In the genomic region with DNA sequence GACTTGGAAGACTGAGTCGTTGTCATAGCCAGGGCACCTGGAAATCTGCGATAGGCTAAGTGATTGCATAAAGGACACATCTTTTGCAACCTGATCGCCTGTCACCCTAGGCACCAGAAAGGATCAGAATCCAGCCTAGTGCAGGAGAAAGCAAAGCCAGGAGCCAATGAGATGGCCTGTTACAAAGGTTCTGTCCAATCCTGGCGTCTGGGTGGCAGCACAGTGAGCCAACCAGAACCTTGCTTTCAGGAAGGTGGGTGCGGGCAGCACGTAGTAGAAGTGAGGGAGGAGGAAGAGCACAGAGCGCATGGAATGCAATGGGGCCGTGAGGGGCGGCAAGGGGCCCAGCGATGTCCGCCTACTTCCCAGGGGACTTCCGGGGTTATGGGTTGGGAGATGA, we compare ENCODE assay signal across 16 cellular contexts.
DNase-seq lines count a peak whose midpoint lies in the region; ATAC-seq and FAIRE-seq lines count a peak whose summit lies in the region.
"Had no signal": no experiment of that assay in that cellular context is flagged by ENCODE, and none has a peak within 500 bp of the region (broad histone marks: within the 10 kb centered on the region; RNA-seq: fewer than 3 reads in every experiment).

No MANE protein-coding gene starts in this region.

- H3K36me3 ChIP-seq in small intestine (ENCODE audit: control insufficient read depth in 2 of 2, insufficient read depth in 2 of 2, low read length in 2 of 2): no peaks in the 10 kb centered on the region
- H3K36me3 ChIP-seq: pancreas had no signal

- no peaks in the 10 kb centered on the region for H3K4me1 ChIP-seq in small intestine (ENCODE audit: control insufficient read depth in 2 of 2, insufficient read depth in 1 of 2, low read depth in 1 of 2, low read length in 1 of 2)
- H3K4me1 ChIP-seq: pancreas had no signal

- peak overlapping the region in 1 of 3 donors; percentile 42 for H3K27ac Mint-ChIP-seq in IgD-negative memory B cell
- no peak overlapping the region for H3K27ac Mint-ChIP-seq in activated CD8-positive, alpha-beta T cell treated with anti-CD3 and anti-CD28 coated beads, Interleukin-2, amount 10 ng/mL, durations not matched to agents 7 days and 5 days
- H3K27ac Mint-ChIP-seq: dendritic cell treated with granulocyte-macrophage colony-stimulating factor and Interleukin-4, amounts not matched to agents 40 ng/mL and 50 ng/mL, for 4 days had no signal

- H3K4me1 Mint-ChIP-seq in IgD-negative memory B cell: peaks cover 0 to 5% (median 2%) of the 10 kb centered on the region in 3 donors
- no peaks in the 10 kb centered on the region for H3K4me1 Mint-ChIP-seq in activated CD8-positive, alpha-beta T cell treated with anti-CD3 and anti-CD28 coated beads, Interleukin-2, amount 10 ng/mL, durations not matched to agents 7 days and 5 days (ENCODE audit: low read depth)

- no peaks in the 10 kb centered on the region for H3K27me3 ChIP-seq in small intestine (ENCODE audit: control insufficient read depth in 2 of 2, insufficient read depth in 2 of 2, low read length in 2 of 2)
- H3K27me3 ChIP-seq: pancreas had no signal

- no peak for ATAC-seq in activated CD8-positive, alpha-beta T cell treated with anti-CD3 and anti-CD28 coated beads, Interleukin-2, amount 10 ng/mL, durations not matched to agents 7 days and 5 days
- no peak for ATAC-seq in GM19395 (IDR thresholded peaks at IDR 0.05; ENCODE audit: unreplicated experiment)
- ATAC-seq: pancreas, SK-N-SH treated with all-trans-retinoic acid at 6 μM for 48 hours had no signal

- whole genome bisulfite sequencing in small intestine, 3 donors: 75 to 88% (median 86%) methylated on average over 12 of the region's 12 CpGs

- in situ Hi-C loops in KBM-7 (cut with MboI; ENCODE audit: low pct_unique_long_range_greater_than_20kb, low sequenced_read_pairs): no loop called here

- FAIRE-seq in small intestine (lab: Jason Lieb, UNC): no peak
- FAIRE-seq: pancreas had no signal

- no peaks in the 10 kb centered on the region for H3K9me3 ChIP-seq in small intestine (ENCODE audit: control insufficient read depth, low read depth)
- H3K9me3 ChIP-seq: pancreas had no signal

- no peaks in the 10 kb centered on the region for H3K9me3 Mint-ChIP-seq in IgD-negative memory B cell
- no peaks in the 10 kb centered on the region for H3K9me3 Mint-ChIP-seq in activated CD8-positive, alpha-beta T cell treated with anti-CD3 and anti-CD28 coated beads, Interleukin-2, amount 10 ng/mL, durations not matched to agents 7 days and 5 days (ENCODE audit: insufficient read depth)
- H3K9me3 Mint-ChIP-seq: dendritic cell treated with granulocyte-macrophage colony-stimulating factor and Interleukin-4, amounts not matched to agents 40 ng/mL and 50 ng/mL, for 4 days had no signal

- no peaks in the 10 kb centered on the region for H3K36me3 Mint-ChIP-seq in IgD-negative memory B cell
- H3K36me3 Mint-ChIP-seq in activated CD8-positive, alpha-beta T cell treated with anti-CD3 and anti-CD28 coated beads, Interleukin-2, amount 10 ng/mL, durations not matched to agents 7 days and 5 days (ENCODE audit: low read depth): no peaks in the 10 kb centered on the region

- no peak overlapping the region for H3K27ac ChIP-seq in small intestine (ENCODE audit: low read depth in 1 of 2, low read length in 1 of 2)
- H3K27ac ChIP-seq: pancreas had no signal

- peak; percentile 21 for DNase-seq in activated effector memory CD4-positive, alpha-beta T cell treated with Interleukin-2 at 50 U/mL for 16 hours
- DNase-seq in activated effector memory CD4-positive, alpha-beta T cell treated with anti-CD3 and anti-CD28 coated beads, Interleukin-2, amount 50 U/mL, for 16 hours: no peak
- DNase-seq in activated CD8-positive, alpha-beta T cell treated with anti-CD3 and anti-CD28 coated beads, Interleukin-2, amount 10 ng/mL, durations not matched to agents 7 days and 5 days: no peak
- DNase-seq in small intestine: peak; percentile 37
- DNase-seq in NCI-H82 (lab: John Stamatoyannopoulos, UW): no peak
- DNase-seq in KBM-7: no peak
- DNase-seq: amniotic stem cell; IMR-90; mesenchymal stem cell; NK-92 treated with Interleukin-12 subunit alpha and Interleukin-12 subunit beta, amount 100 ng/mL, for 24 hours; pancreas; stimulated activated CD4-positive, alpha-beta T cell treated with anti-CD3 and anti-CD28 coated beads, Interleukin-12 subunit alpha, Interleukin-12 subunit beta, amount 100 ng/mL, for 4 hours had no signal

- H3K4me3 ChIP-seq in small intestine (ENCODE audit: low read depth in 1 of 2, low read length in 2 of 2): no peak overlapping the region
- H3K4me3 ChIP-seq: pancreas had no signal

- peak overlapping the region; percentile 55 to 91 (median 79) for H3K4me3 Mint-ChIP-seq in IgD-negative memory B cell
- peak overlapping the region; percentile 45 for H3K4me3 Mint-ChIP-seq in activated CD8-positive, alpha-beta T cell treated with anti-CD3 and anti-CD28 coated beads, Interleukin-2, amount 10 ng/mL, durations not matched to agents 7 days and 5 days
- H3K4me3 Mint-ChIP-seq: dendritic cell treated with granulocyte-macrophage colony-stimulating factor and Interleukin-4, amounts not matched to agents 40 ng/mL and 50 ng/mL, for 4 days had no signal

- H3K27me3 Mint-ChIP-seq in IgD-negative memory B cell: no peaks in the 10 kb centered on the region
- peaks cover 21% of the 10 kb centered on the region for H3K27me3 Mint-ChIP-seq in activated CD8-positive, alpha-beta T cell treated with anti-CD3 and anti-CD28 coated beads, Interleukin-2, amount 10 ng/mL, durations not matched to agents 7 days and 5 days (ENCODE audit: low read depth)

- CTCF ChIA-PET in activated CD8-positive, alpha-beta T cell treated with anti-CD3 and anti-CD28 coated beads, Interleukin-2, amount 10 ng/mL, durations not matched to agents 7 days and 5 days (lab: Charles Lee): interaction anchor here (1.6 to 2.2 kb wide), 2 partner anchors 9 to 56 kb away, joined by 5 read pairs; no protein-coding TSS in a partner anchor

- POLR2A ChIA-PET in activated CD8-positive, alpha-beta T cell treated with anti-CD3 and anti-CD28 coated beads, Interleukin-2, amount 10 ng/mL, durations not matched to agents 7 days and 5 days (lab: Charles Lee): interaction anchor here (1.1 kb wide), 1 partner anchor 18 kb away, joined by 3 read pairs; no protein-coding TSS in a partner anchor

Comparison
In these comparisons a context has a peak if more than half of its experiments do, and no peak if none do; other contexts are left out.
1. DNase-seq: peak in activated effector memory CD4-positive, alpha-beta T cell treated with Interleukin-2 at 50 U/mL for 16 hours (single experiment) and small intestine (single experiment); none in activated effector memory CD4-positive, alpha-beta T cell treated with anti-CD3 and anti-CD28 coated beads, Interleukin-2, amount 50 U/mL, for 16 hours (single experiment), activated CD8-positive, alpha-beta T cell treated with anti-CD3 and anti-CD28 coated beads, Interleukin-2, amount 10 ng/mL, durations not matched to agents 7 days and 5 days (single experiment), NCI-H82 (single experiment) and KBM-7 (single experiment).